Comparison of ENCODE assay signal across 7 cellular contexts in the genomic region with DNA sequence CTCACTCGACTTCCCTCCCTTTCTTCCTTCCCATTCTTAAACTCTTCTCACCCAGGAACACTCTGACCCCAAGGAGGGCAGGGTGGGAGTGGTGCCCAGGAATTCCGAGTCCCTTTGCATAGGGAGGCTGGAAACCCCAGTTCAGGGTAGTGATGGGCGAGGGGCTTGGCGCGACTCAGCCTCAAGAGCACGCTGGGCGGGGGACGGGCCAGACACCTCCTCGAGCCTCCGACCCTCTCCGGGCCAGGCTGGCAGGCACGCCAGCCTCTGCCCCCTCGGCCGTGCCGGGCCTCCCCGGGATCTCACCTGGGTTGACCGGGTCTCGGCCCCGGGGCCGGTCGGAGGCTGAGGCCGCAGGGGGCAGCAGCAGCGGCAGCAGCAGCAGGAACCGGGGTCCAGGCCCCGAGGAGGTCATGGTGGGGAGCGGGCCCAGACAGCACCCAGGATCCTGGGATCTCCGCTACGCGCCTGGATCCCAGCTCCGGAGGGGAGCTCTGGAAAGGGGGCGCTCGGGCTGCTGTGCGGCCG. TPM values are rescaled to one million over a fixed set of nuclear protein-coding genes. Genes with fewer than 3 reads are reported as not detected.
DNase-seq lines count a peak whose midpoint lies in the region; ATAC-seq, FAIRE-seq and TF ChIP-seq lines count a peak whose summit lies in the region.

No MANE protein-coding gene starts in this region.

- 0% methylated on average over 11 of the region's 34 CpGs for WGBS in esophagus muscularis mucosa
- WGBS in pancreas, 2 donors, result 0 to 1% methylated on average over 34 of the region's 34 CpGs

- no peaks in the 10 kb centered on the region for H3K9me3 ChIP-seq in SJCRH30 (replicated peaks)
- no peaks in the 10 kb centered on the region for H3K9me3 ChIP-seq in esophagus muscularis mucosa
- no peaks in the 10 kb centered on the region for H3K9me3 ChIP-seq in pancreas

- TF ChIP-seq POLR2A in esophagus muscularis mucosa (IDR thresholded peaks at IDR 0.05; ENCODE audit: low read depth), result no peak
- no peak for TF ChIP-seq POLR2A in GM12892 (IDR thresholded peaks at IDR 0.05; ENCODE audit: low read depth, low read length)

- intact Hi-C loops in esophagus muscularis mucosa (cut with DNase I) (loop anchor here (2.0 kb wide), 1 partner anchor 28 kb away; the partner anchor contains the start of gene FIS1), pancreas (cut with DNase I) (no loop called here)

- no peak for FAIRE-seq in pancreas (lab: Jason Lieb, UNC)
- FAIRE-seq in HTR-8/SVneo (lab: Jason Lieb, UNC), result no peak
- FAIRE-seq in GM12892 (lab: Jason Lieb, UNC), result no peak

- peak overlapping the region; percentile 76 for H3K27ac ChIP-seq in SJCRH30
- peak overlapping the region; percentile 85 to 97 (median 94) for H3K27ac ChIP-seq in esophagus muscularis mucosa (replicated peaks in 1 of 4)
- H3K27ac ChIP-seq in pancreas, result peak overlapping the region; percentile 77 to 95 (median 85)

- DNase-seq in SJCRH30 (peak in 1 of 2 experiments; percentile 39), esophagus muscularis mucosa (ENCODE audit: extremely low spot score) (no peak), pancreas (peak in 4 of 6 donors; percentile 32 to 87 (median 52)), HTR-8/SVneo (ENCODE audit: insufficient read length, low spot score) (no peak), GM12892 (ENCODE audit: insufficient read length) (no peak)

- H3K4me1 ChIP-seq in SJCRH30 (no peaks in the 10 kb centered on the region; the same call in 1 of the 2 replicates), esophagus muscularis mucosa (peaks cover 35 to 60% (median 46%) of the 10 kb centered on the region in 4 donors), pancreas (peaks cover 14 to 25% (median 18%) of the 10 kb centered on the region in 3 donors)

- H3K4me3 ChIP-seq in SJCRH30 (peak overlapping the region; percentile 76), esophagus muscularis mucosa (peak overlapping the region; percentile 71 to 93 (median 82)), pancreas (peak overlapping the region; percentile 56 to 98 (median 74))

- H3K36me3 ChIP-seq in SJCRH30 (peaks cover 4% of the 10 kb centered on the region; the same call in 1 of the 2 replicates), esophagus muscularis mucosa (peaks cover 19 to 47% (median 40%) of the 10 kb centered on the region in 4 donors), pancreas (peaks cover 0 to 6% (median 0%) of the 10 kb centered on the region in 3 donors)

- no peaks in the 10 kb centered on the region for H3K27me3 ChIP-seq in SJCRH30
- H3K27me3 ChIP-seq in esophagus muscularis mucosa, result no peaks in the 10 kb centered on the region
- no peaks in the 10 kb centered on the region for H3K27me3 ChIP-seq in pancreas

- ATAC-seq in GM18861 (IDR thresholded peaks at IDR 0.05; ENCODE audit: unreplicated experiment) (peak; percentile 10), HG02642 (IDR thresholded peaks at IDR 0.05; ENCODE audit: poor library complexity, unreplicated experiment) (peak; percentile 29), pancreas (no peak)

- TF ChIP-seq CTCF in esophagus muscularis mucosa (IDR thresholded peaks at IDR 0.05) (peak in 1 of 3 experiments; percentile 18), pancreas (IDR thresholded peaks at IDR 0.05) (no peak)

- TF ChIP-seq EP300 in esophagus muscularis mucosa (IDR thresholded peaks at IDR 0.05), result no peak

RNA-seq across cellular contexts. Expression of gene PLOD3, which starts 0.5 kb away (rescaled TPM):
- total RNA-seq in SJCRH30 (2014; rRNA removed; shearing (Covaris generic)), result 53.0 and 59.7 TPM in 2 replicates
- total RNA-seq in esophagus muscularis mucosa, result 10 to 100 TPM; 30.3 to 60.2 (median 50.1) TPM
- total RNA-seq in pancreas, result 10 to 100 TPM; 27.2 to 54.5 (median 36.8) TPM
- 10 to 100 TPM; 38.8 to 55.7 TPM for polyA plus RNA-seq in pancreas
- polyA plus RNA-seq in GM12892 (2012; ENCODE audit: missing spikeins), result 21.0 TPM

RNA-seq across cellular contexts. Expression of gene ZNHIT1, which starts 1.0 kb away (rescaled TPM):
- 67.0 and 77.8 TPM in 2 replicates for total RNA-seq in SJCRH30 (2014; rRNA removed; shearing (Covaris generic))
- total RNA-seq in esophagus muscularis mucosa (10 to 100 TPM; 60.6 to 86.7 (median 77.6) TPM), pancreas (10 to 100 TPM; 25.7 to 38.2 (median 32.4) TPM)
- polyA plus RNA-seq in pancreas, result 10 to 100 TPM; 84.3 to 92.3 TPM
- 24.6 TPM for polyA plus RNA-seq in GM12892 (2012; ENCODE audit: missing spikeins)

RNA-seq across cellular contexts. Expression of gene MOGAT3, which starts 16.1 kb away (rescaled TPM):
- not detected in 2 replicates for total RNA-seq in SJCRH30 (2014; rRNA removed; shearing (Covaris generic))
- total RNA-seq in esophagus muscularis mucosa (under 1 TPM in 1 of 4 donors, not detected in 3; 0.17 TPM), pancreas (not detected)
- not detected for polyA plus RNA-seq in pancreas
- not detected for polyA plus RNA-seq in GM12892 (2012; ENCODE audit: missing spikeins)

RNA-seq across cellular contexts. Expression of gene CLDN15, which starts 20.7 kb away (rescaled TPM):
- total RNA-seq in SJCRH30 (2014; rRNA removed; shearing (Covaris generic)), result 4.3 and 6.4 TPM in 2 replicates
- total RNA-seq in esophagus muscularis mucosa (1 to 10 TPM; 5.3 to 9.1 (median 6.4) TPM), pancreas (1 to 10 TPM; 2.2 to 8.5 (median 2.7) TPM)
- polyA plus RNA-seq in pancreas, result 10 to 100 TPM; 12.8 to 15.2 TPM
- 4.5 TPM for polyA plus RNA-seq in GM12892 (2012; ENCODE audit: missing spikeins)

RNA-seq across cellular contexts. Expression of gene FIS1, which starts 28.0 kb away (rescaled TPM):
- 64.1 and 91.2 TPM in 2 replicates for total RNA-seq in SJCRH30 (2014; rRNA removed; shearing (Covaris generic))
- total RNA-seq in esophagus muscularis mucosa (100 to 1,000 TPM; 216 to 310 (median 295) TPM), pancreas (100 to 1,000 TPM in 2 of 6 donors, 10 to 100 TPM in 4; 75.4 to 106 (median 86.2) TPM)
- polyA plus RNA-seq in pancreas, result 100 to 1,000 TPM in 1 of 2 donors, 10 to 100 TPM in 1; 96.4 to 144 TPM
- polyA plus RNA-seq in GM12892 (2012; ENCODE audit: missing spikeins), result 85.7 TPM

Comparison
In these comparisons a context has a peak if more than half of its experiments do, and no peak if none do; other contexts are left out.
1. ATAC-seq: peak in GM18861 (single experiment) and HG02642 (single experiment); none in pancreas (0 of 4).
2. DNase-seq: peak in pancreas (4 of 6); none in esophagus muscularis mucosa (single experiment), HTR-8/SVneo (single experiment) and GM12892 (single experiment).
3. Peak in every context shown above with its lines, with median percentiles within 50 percentile points of each other: H3K27ac ChIP-seq and H3K4me3 ChIP-seq.